Comparison of ENCODE assay signal across 18 cellular contexts in the genomic region with DNA sequence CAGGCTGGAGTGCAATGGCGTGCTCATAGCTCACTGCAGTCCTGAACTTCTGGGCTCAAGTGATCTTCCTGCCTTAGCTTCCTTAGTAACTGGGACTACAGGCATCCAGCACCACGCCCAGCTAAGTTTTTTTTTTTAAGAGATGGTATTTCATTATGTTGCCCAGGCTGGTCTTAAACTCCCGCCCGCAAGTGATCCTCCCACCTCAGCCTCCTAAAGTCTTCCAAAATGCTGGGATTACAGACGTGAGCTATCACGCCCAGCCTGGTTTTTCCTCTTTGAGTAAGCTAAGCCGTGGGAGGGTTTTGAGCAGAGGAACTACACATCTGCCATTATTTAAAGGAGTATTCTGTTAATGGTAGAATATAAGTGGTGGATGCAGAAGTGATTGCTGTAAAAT. TPM values are rescaled to one million over a fixed set of nuclear protein-coding genes. Genes with fewer than 3 reads are reported as not detected.
DNase-seq lines count a peak whose midpoint lies in the region; ATAC-seq and TF ChIP-seq lines count a peak whose summit lies in the region.
"Had no signal": no experiment of that assay in that cellular context is flagged by ENCODE, and none has a peak within 500 bp of the region (broad histone marks: within the 10 kb centered on the region; RNA-seq: fewer than 3 reads in every experiment).

No MANE protein-coding gene starts in this region.

- intact Hi-C loops in PC-9 (cut with micrococcal nuclease; ENCODE audit: unreplicated experiment) = loop anchor here (2.0 kb wide), 1 partner anchor 63 kb away; no protein-coding TSS in a partner anchor
- intact Hi-C loops in thyroid gland (cut with DNase I) = no loop called here

- H3K4me2 ChIP-seq in PC-9 (peak overlapping the region; percentile 23; the same call in 1 of the 2 replicates), trophoblast cell (ENCODE audit: low read length) (no peak overlapping the region)

- H3K79me2 ChIP-seq in PC-9 (ENCODE audit: low read depth) (peaks cover 33% of the 10 kb centered on the region), trophoblast cell (ENCODE audit: control insufficient read depth, insufficient read depth, low read length, poor library complexity) (no peaks in the 10 kb centered on the region)

- CTCF ChIA-PET in PC-9 (lab: Charles Lee) = interaction anchor here (0.6 kb wide), 1 partner anchor 31 kb away, joined by 5 read pairs; no protein-coding TSS in a partner anchor
- CTCF ChIA-PET in GM10248 (lab: Yijun Ruan, JAX) = interaction anchor here (1.0 to 1.5 kb wide), 2 partner anchors 41 to 224 kb away, joined by 3 to 4 read pairs; no protein-coding TSS in a partner anchor

- H3K9me3 ChIP-seq in PC-9 (ENCODE audit: insufficient read depth, low read depth) (no peaks in the 10 kb centered on the region), trophoblast cell (ENCODE audit: insufficient read depth, low read depth, low read length) (no peaks in the 10 kb centered on the region), thyroid gland (no peaks in the 10 kb centered on the region)
- H3K9me3 ChIP-seq: lower lobe of right lung, SJCRH30 had no signal

- no peak overlapping the region for H2BK120ac ChIP-seq in trophoblast cell (ENCODE audit: insufficient read depth, low read length, poor library complexity)

- H3K4me1 ChIP-seq in PC-9 (replicated peaks; ENCODE audit: insufficient read depth) (peaks cover 59% of the 10 kb centered on the region), trophoblast cell (ENCODE audit: control insufficient read depth in 1 of 2, insufficient read depth in 2 of 2, low read length in 2 of 2) (peaks cover 2 to 5% of the 10 kb centered on the region in 2 experiments), thyroid gland (peaks cover 39 to 45% of the 10 kb centered on the region in 2 donors)
- H3K4me1 ChIP-seq: SJCRH30 had no signal

- no peak overlapping the region for H3K4ac ChIP-seq in trophoblast cell (ENCODE audit: low read depth, low read length)

- no peak overlapping the region for H3K4me3 ChIP-seq in PC-9
- no peak overlapping the region for H3K4me3 ChIP-seq in trophoblast cell (ENCODE audit: low read depth, low read length)
- no peak overlapping the region for H3K4me3 ChIP-seq in thyroid gland (replicated peaks in 1 of 3)
- H3K4me3 ChIP-seq: lower lobe of right lung, SJCRH30 had no signal

- H2AFZ ChIP-seq in PC-9 (no peak overlapping the region), trophoblast cell (ENCODE audit: insufficient read depth, low read length, poor library complexity) (no peak overlapping the region)

- DNase-seq in Daoy (ENCODE audit: low read depth) (peak; percentile 25), PC-9 (peak in 1 of 2 experiments; percentile 23), trophoblast cell (peak; percentile 33 to 64), thyroid gland (no peak), GM19240 (ENCODE audit: insufficient read length, low spot score) (no peak), COR-L47 (lab: John Stamatoyannopoulos, UW) (no peak), GM10248 (ENCODE audit: extremely low spot score) (no peak)
- no peak for DNase-seq in effector memory CD8-positive, alpha-beta T cell
- DNase-seq: AML-193; foreskin melanocyte; GDM1; lower lobe of right lung; naive thymus-derived CD4-positive, alpha-beta T cell; SJCRH30; stimulated activated CD4-positive, alpha-beta T cell treated with anti-CD3 and anti-CD28 coated beads, Interleukin-12 subunit alpha, Interleukin-12 subunit beta, amount 100 ng/mL, for 4 hours; stimulated activated naive CD4-positive, alpha-beta T cell had no signal

- H3K27ac Mint-ChIP-seq in effector memory CD8-positive, alpha-beta T cell = peak overlapping the region; percentile 1 to 33
- H3K27ac Mint-ChIP-seq: activated T-helper 17 cell treated with anti-CD3 and anti-CD28 coated beads, Interleukin-2, amount 50 U/mL, for 72 hours; progenitor cell of endocrine pancreas had no signal

- no CpG with 5 or more reads among the region's 7 CpGs for WGBS in trophoblast cell (ENCODE audit: extremely low coverage, insufficient coverage, insufficient read length)
- 89 to 93% methylated on average over 7 of the region's 7 CpGs for WGBS in thyroid gland, 2 donors

- H3F3A ChIP-seq in PC-9 (ENCODE audit: insufficient read depth, low read depth) = peaks cover 32% of the 10 kb centered on the region

- H3K36me3 ChIP-seq in PC-9 (ENCODE audit: low read depth) (no peaks in the 10 kb centered on the region; the same call in 1 of the 2 replicates), trophoblast cell (ENCODE audit: control insufficient read depth in 1 of 2, insufficient read depth in 2 of 2, low read length in 2 of 2) (peaks cover 0 to 2% of the 10 kb centered on the region in 2 experiments), thyroid gland (no peaks in the 10 kb centered on the region)
- H3K36me3 ChIP-seq: lower lobe of right lung, SJCRH30 had no signal

- no peak overlapping the region for H4K8ac ChIP-seq in trophoblast cell (ENCODE audit: low read depth, low read length)

- no peaks in the 10 kb centered on the region for H3K36me3 Mint-ChIP-seq in effector memory CD8-positive, alpha-beta T cell (ENCODE audit: insufficient read depth)

- BruUV-seq in PC-9 (replicated peaks; lab: Mats Ljungman, UMichigan) = no TSS peak

- TF ChIP-seq CTCF in PC-9 (conservative IDR thresholded peaks at IDR 0.05) (no peak), thyroid gland (IDR thresholded peaks at IDR 0.05) (no peak), GM10248 (IDR thresholded peaks at IDR 0.05; ENCODE audit: control extremely low read depth, extremely low read depth, low read depth, missing control alignments) (no peak)

- H2BK12ac ChIP-seq in trophoblast cell (ENCODE audit: low read length) = no peak overlapping the region

- no peak overlapping the region for H4K91ac ChIP-seq in trophoblast cell (ENCODE audit: low read depth, low read length)

- H3K4me1 Mint-ChIP-seq in effector memory CD8-positive, alpha-beta T cell (ENCODE audit: low read depth in 2 of 2) = peaks cover 12 to 36% of the 10 kb centered on the region in 2 donors

- H3K18ac ChIP-seq in trophoblast cell (ENCODE audit: low read length) = no peak overlapping the region

- no peak for ATAC-seq in effector memory CD8-positive, alpha-beta T cell (replicated peaks)
- ATAC-seq: activated T-helper 17 cell treated with anti-CD3 and anti-CD28 coated beads, Interleukin-2, amount 50 U/mL, for 72 hours; lower lobe of right lung; naive thymus-derived CD4-positive, alpha-beta T cell had no signal

- H4K12ac ChIP-seq in trophoblast cell (ENCODE audit: low read depth, low read length) = no peak overlapping the region

- no peak overlapping the region for H3K9ac ChIP-seq in trophoblast cell (ENCODE audit: low read length)

- no peak overlapping the region for H2AK5ac ChIP-seq in trophoblast cell (ENCODE audit: low read length)

- H4K20me1 ChIP-seq in PC-9 (ENCODE audit: insufficient read depth) = no peaks in the 10 kb centered on the region

- peak overlapping the region; percentile 74 for H3K27ac ChIP-seq in PC-9
- no peak overlapping the region for H3K27ac ChIP-seq in trophoblast cell (ENCODE audit: low read depth, low read length)
- no peak overlapping the region for H3K27ac ChIP-seq in thyroid gland
- H3K27ac ChIP-seq: lower lobe of right lung, SJCRH30 had no signal

- H3K27me3 Mint-ChIP-seq in effector memory CD8-positive, alpha-beta T cell = no peaks in the 10 kb centered on the region
- H3K27me3 Mint-ChIP-seq: activated T-helper 17 cell treated with anti-CD3 and anti-CD28 coated beads, Interleukin-2, amount 50 U/mL, for 72 hours; naive thymus-derived CD4-positive, alpha-beta T cell; progenitor cell of endocrine pancreas had no signal

- TF ChIP-seq POLR2A in thyroid gland (IDR thresholded peaks at IDR 0.05) = no peak

- H3K4me3 Mint-ChIP-seq in effector memory CD8-positive, alpha-beta T cell = no peak overlapping the region
- H3K4me3 Mint-ChIP-seq: activated T-helper 17 cell treated with anti-CD3 and anti-CD28 coated beads, Interleukin-2, amount 50 U/mL, for 72 hours; naive thymus-derived CD4-positive, alpha-beta T cell had no signal

- H3K9me2 ChIP-seq in PC-9 (ENCODE audit: insufficient read depth) = no peaks in the 10 kb centered on the region

- H3K23ac ChIP-seq in trophoblast cell (ENCODE audit: low read length) = no peak overlapping the region

- no peak overlapping the region for H3K14ac ChIP-seq in trophoblast cell (ENCODE audit: low read length)

- POLR2A ChIA-PET in PC-9 (lab: Charles Lee; ENCODE audit: unreplicated experiment) (interaction anchor here (0.6 to 0.7 kb wide), 2 partner anchors 40 to 809 kb away, joined by 4 to 6 read pairs; a partner anchor contains a TSS), GM10248 (lab: Yijun Ruan, JAX) (no interaction called here)

- H3K79me1 ChIP-seq in trophoblast cell (ENCODE audit: low read length) = no peaks in the 10 kb centered on the region

- H3K27me3 ChIP-seq in PC-9 (ENCODE audit: insufficient read depth, low read depth) (no peaks in the 10 kb centered on the region), trophoblast cell (ENCODE audit: insufficient read depth, low read length) (no peaks in the 10 kb centered on the region), thyroid gland (no peaks in the 10 kb centered on the region)
- H3K27me3 ChIP-seq: SJCRH30 had no signal

- H3K9me3 Mint-ChIP-seq in effector memory CD8-positive, alpha-beta T cell = no peaks in the 10 kb centered on the region
- H3K9me3 Mint-ChIP-seq: activated T-helper 17 cell treated with anti-CD3 and anti-CD28 coated beads, Interleukin-2, amount 50 U/mL, for 72 hours; naive thymus-derived CD4-positive, alpha-beta T cell had no signal

- no peak overlapping the region for H2BK5ac ChIP-seq in trophoblast cell (ENCODE audit: low read depth, low read length, poor library complexity)

RNA-seq across cellular contexts. Expression of a gene that starts 7.4 kb away (rescaled TPM):
- total RNA-seq in Daoy (2014; rRNA removed; shearing (Covaris generic)) = 41.1 and 46.7 TPM in 2 replicates
- 34.5 and 40.2 TPM in 2 replicates for total RNA-seq in PC-9 (2021)
- polyA plus RNA-seq in trophoblast cell (2013) = 38.9 and 39.7 TPM in 2 replicates
- total RNA-seq in thyroid gland = 100 to 1,000 TPM in 1 of 4 donors, 10 to 100 TPM in 3; 86.4 to 147 (median 93.8) TPM

Comparison
In these comparisons a context has a peak if more than half of its experiments do, and no peak if none do; other contexts are left out.
1. DNase-seq: peak in Daoy (single experiment) and trophoblast cell (2 of 2); none in effector memory CD8-positive, alpha-beta T cell (0 of 3), thyroid gland (0 of 2), GM19240 (single experiment), COR-L47 (single experiment) and GM10248 (single experiment).